ENCODE assay signal across 7 cellular contexts in genomic region chr2:234335676-234336228, GRCh38.
DNase-seq lines count a peak whose midpoint lies in the region; ATAC-seq lines count a peak whose summit lies in the region.

No MANE protein-coding gene starts in this region.

- H3K4me3 Mint-ChIP-seq in activated CD4-positive, alpha-beta T cell treated with anti-CD3 and anti-CD28 coated beads for 36 hours, result no peak overlapping the region

- POLR2A ChIA-PET in activated CD4-positive, alpha-beta T cell treated with anti-CD3 and anti-CD28 coated beads for 36 hours (lab: Charles Lee), result interaction anchor here (0.6 kb wide), 1 partner anchor 119 kb away, joined by 5 read pairs; no protein-coding TSS in a partner anchor

- no peaks in the 10 kb centered on the region for H3K27me3 Mint-ChIP-seq in activated CD4-positive, alpha-beta T cell treated with anti-CD3 and anti-CD28 coated beads for 36 hours

- H3K27ac ChIP-seq in cingulate gyrus (ENCODE audit: low read depth, low read length), result peak overlapping the region; percentile 58

- H3K4me1 Mint-ChIP-seq in activated CD4-positive, alpha-beta T cell treated with anti-CD3 and anti-CD28 coated beads for 36 hours, result peaks cover 39% of the 10 kb centered on the region

- peak; percentile 87 for ATAC-seq in activated CD4-positive, alpha-beta T cell treated with anti-CD3 and anti-CD28 coated beads for 36 hours
- ATAC-seq in HG02970 (IDR thresholded peaks at IDR 0.05; ENCODE audit: low FRiP score, unreplicated experiment) (no peak), GM18867 (IDR thresholded peaks at IDR 0.05; ENCODE audit: unreplicated experiment) (no peak)

- peaks cover 5% of the 10 kb centered on the region for H3K36me3 Mint-ChIP-seq in activated CD4-positive, alpha-beta T cell treated with anti-CD3 and anti-CD28 coated beads for 36 hours (ENCODE audit: low read depth)

- H3K9me3 Mint-ChIP-seq in activated CD4-positive, alpha-beta T cell treated with anti-CD3 and anti-CD28 coated beads for 36 hours (ENCODE audit: low read depth), result peaks cover 10% of the 10 kb centered on the region

- CTCF ChIA-PET in activated CD4-positive, alpha-beta T cell treated with anti-CD3 and anti-CD28 coated beads for 36 hours (lab: Charles Lee), result interaction anchor here (0.7 to 1.8 kb wide), 3 partner anchors 27 to 212 kb away, joined by 3 to 7 read pairs (median 3); no protein-coding TSS in a partner anchor

- intact Hi-C loops in activated CD4-positive, alpha-beta T cell treated with anti-CD3 and anti-CD28 coated beads for 36 hours (cut with DNase I, micrococcal nuclease), result no loop called here

- peak overlapping the region; percentile 67 for H3K27ac Mint-ChIP-seq in activated CD4-positive, alpha-beta T cell treated with anti-CD3 and anti-CD28 coated beads for 36 hours

- DNase-seq in HPDE6-E6E7 (ENCODE audit: extremely low spot score), result peak; percentile 56
- DNase-seq in activated CD4-positive, alpha-beta T cell treated with anti-CD3 and anti-CD28 coated beads for 36 hours, result peak; percentile 71
- peak; percentile 73 to 82 for DNase-seq in lung microvascular endothelial cell (ENCODE audit: low read depth in 2 of 2)
- DNase-seq in stimulated activated CD8-positive, alpha-beta memory T cell treated with anti-CD3 and anti-CD28 coated beads, Interleukin-2, amount 100 ng/mL, for 1 hour (ENCODE audit: low read depth in 2 of 2), result peak; percentile 19 to 23

Comparison
In these comparisons a context has a peak if more than half of its experiments do, and no peak if none do; other contexts are left out.
1. DNase-seq: peak in every context shown above with its lines; median percentile 78 in lung microvascular endothelial cell; 71 in activated CD4-positive, alpha-beta T cell treated with anti-CD3 and anti-CD28 coated beads for 36 hours; 56 in HPDE6-E6E7; 21 in stimulated activated CD8-positive, alpha-beta memory T cell treated with anti-CD3 and anti-CD28 coated beads, Interleukin-2, amount 100 ng/mL, for 1 hour.